In genomic region chr6:8803181-8803760, GRCh38 we compare ENCODE assay signal across 18 cellular contexts.
DNase-seq lines count a peak whose midpoint lies in the region; ATAC-seq lines count a peak whose summit lies in the region.
"Had no signal": no experiment of that assay in that cellular context is flagged by ENCODE, and none has a peak within 500 bp of the region (broad histone marks: within the 10 kb centered on the region; RNA-seq: fewer than 3 reads in every experiment).

No MANE protein-coding gene starts in this region.

- DNase-seq in DMS53 (lab: John Stamatoyannopoulos, UW) (peak; percentile 58), DMS53 treated with DMSO at 0.1 percent for 48 hours (lab: John Stamatoyannopoulos, UW; ENCODE audit: unreplicated experiment) (no peak), NCI-H1105 (lab: John Stamatoyannopoulos, UW) (peak; percentile 23), NCI-H2227 treated with DMSO at 0.1 percent for 48 hours (lab: John Stamatoyannopoulos, UW) (peak; percentile 43), foreskin melanocyte (peak; percentile 94), Ammon's horn (ENCODE audit: low spot score) (no peak), left lobe of liver (ENCODE audit: low spot score) (no peak), putamen (ENCODE audit: low spot score) (no peak)
- DNase-seq: COR-L47, HCEC 1CT, Karpas-422, NCI-H1092 treated with DMSO at 0.1 percent for 48 hours, NCI-H2029, NCI-H526, RPMI8226, SIG-M5, T-helper 1 cell had no signal

- no peak for ATAC-seq in left lobe of liver
- ATAC-seq: GM23338 had no signal

Comparison
In these comparisons a context has a peak if more than half of its experiments do, and no peak if none do; other contexts are left out.
1. DNase-seq: peak in DMS53 (single experiment), NCI-H1105 (single experiment), NCI-H2227 treated with DMSO at 0.1 percent for 48 hours (single experiment) and foreskin melanocyte (single experiment); none in DMS53 treated with DMSO at 0.1 percent for 48 hours (single experiment), Ammon's horn (single experiment), left lobe of liver (single experiment) and putamen (single experiment).